In genomic region chr16:15819046-15819445, GRCh38 we compare ENCODE assay signal across 29 cellular contexts. TPM values are rescaled to one million over a fixed set of nuclear protein-coding genes. Genes with fewer than 3 reads are reported as not detected.
"Had no signal": no experiment of that assay in that cellular context is flagged by ENCODE, and none has a peak within 500 bp of the region (broad histone marks: within the 10 kb centered on the region; RNA-seq: fewer than 3 reads in every experiment).

No MANE protein-coding gene starts in this region.

- H3K27me3 Mint-ChIP-seq: activated B cell treated with CpG ODN at 0.5 μM for 24 hours, T-cell had no signal

- H3K27ac Mint-ChIP-seq: activated B cell treated with CpG ODN at 0.5 μM for 24 hours; activated CD4-positive, alpha-beta T cell treated with anti-CD3 and anti-CD28 coated beads, Interleukin-2, amount 10 ng/mL, durations not matched to agents 24 days and 14 days; activated CD8-positive, alpha-beta memory T cell treated with anti-CD3 and anti-CD28 coated beads, Interleukin-2, amount 10 ng/mL, durations not matched to agents 7 days and 5 days; activated naive CD4-positive, alpha-beta T cell treated with anti-CD3 and anti-CD28 coated beads, Interleukin-2, amount 10 ng/mL, durations not matched to agents 7 days and 5 days; activated naive CD8-positive, alpha-beta T cell treated with anti-CD3 and anti-CD28 coated beads for 36 hours; activated T-helper 2 cell treated with anti-CD3 and anti-CD28 coated beads, Interferon-gamma antibody, Interleukin-2, Interleukin-4, amounts not matched to agents 10 μg/mL and 5 μg/mL and 100 μg/mL, durations not matched to agents 14 hours and 24 hours and 36 hours; T-cell had no signal

- ATAC-seq: activated CD8-positive, alpha-beta memory T cell treated with anti-CD3 and anti-CD28 coated beads, Interleukin-2, amount 10 ng/mL, durations not matched to agents 7 days and 5 days; activated T-cell treated with anti-CD3 and anti-CD28 coated beads, Interleukin-2, amount 50 U/mL, for 4 hours; Panc1; Right ventricle myocardium inferior; T-cell had no signal

- H3K4me3 ChIP-seq: SK-N-MC had no signal

- H3K4me3 Mint-ChIP-seq: activated B cell treated with CpG ODN at 0.5 μM for 24 hours; activated CD4-positive, alpha-beta T cell treated with anti-CD3 and anti-CD28 coated beads, Interleukin-2, amount 10 ng/mL, durations not matched to agents 24 days and 14 days; activated CD8-positive, alpha-beta memory T cell treated with anti-CD3 and anti-CD28 coated beads, Interleukin-2, amount 10 ng/mL, durations not matched to agents 7 days and 5 days; activated naive CD4-positive, alpha-beta T cell treated with anti-CD3 and anti-CD28 coated beads, Interleukin-2, amount 10 ng/mL, durations not matched to agents 7 days and 5 days; activated naive CD8-positive, alpha-beta T cell treated with anti-CD3 and anti-CD28 coated beads for 36 hours; activated T-cell treated with anti-CD3 and anti-CD28 coated beads, Interleukin-2, amount 50 U/mL, for 4 hours; T-cell had no signal

- FAIRE-seq: TTC549 had no signal

- H3K4me1 Mint-ChIP-seq: activated B cell treated with CpG ODN at 0.5 μM for 24 hours; activated CD4-positive, alpha-beta T cell treated with anti-CD3 and anti-CD28 coated beads, Interleukin-2, amount 10 ng/mL, durations not matched to agents 24 days and 14 days; activated CD8-positive, alpha-beta memory T cell treated with anti-CD3 and anti-CD28 coated beads, Interleukin-2, amount 10 ng/mL, durations not matched to agents 7 days and 5 days; activated naive CD4-positive, alpha-beta T cell treated with anti-CD3 and anti-CD28 coated beads, Interleukin-2, amount 10 ng/mL, durations not matched to agents 7 days and 5 days; activated naive CD8-positive, alpha-beta T cell treated with anti-CD3 and anti-CD28 coated beads for 36 hours; T-cell had no signal

- H3K27ac ChIP-seq: SK-N-MC had no signal

- DNase-seq: activated B cell treated with CpG ODN at 0.5 μM for 24 hours; activated CD4-positive, alpha-beta T cell treated with anti-CD3 and anti-CD28 coated beads for 1 hour; activated CD4-positive, alpha-beta T cell treated with anti-CD3 and anti-CD28 coated beads, Interleukin-2, amount 10 ng/mL, durations not matched to agents 24 days and 14 days; activated CD4-positive, alpha-beta T cell treated with anti-CD3 and anti-CD28 coated beads, Interleukin-2, amount 50 U/mL, for 48 hours; activated CD8-positive, alpha-beta memory T cell treated with anti-CD3 and anti-CD28 coated beads, Interleukin-2, amount 10 ng/mL, durations not matched to agents 7 days and 5 days; activated gamma-delta T cell treated with Interleukin-2 at 50 U/mL for 16 hours; activated naive CD4-positive, alpha-beta T cell treated with anti-CD3 and anti-CD28 coated beads, Interleukin-2, amount 10 ng/mL, durations not matched to agents 7 days and 5 days; activated naive CD8-positive, alpha-beta T cell treated with anti-CD3 and anti-CD28 coated beads for 36 hours; activated T-cell treated with anti-CD3 and anti-CD28 coated beads, Interleukin-2, amount 50 U/mL, for 4 hours; KG1; NCI-H1048; NCI-H146; NCI-H187 treated with DMSO at 0.1 percent for 48 hours; NCI-H2171 treated with DMSO at 0.1 percent for 48 hours; NCI-H345; NCI-H510A treated with DMSO at 0.1 percent for 48 hours; NCI-H69; NK-92 treated with Interleukin-12 subunit alpha and Interleukin-12 subunit beta, amount 100 ng/mL, for 24 hours; OCI-M1; RPMI8226; T-cell; T-helper 2 cell; T1000 had no signal

RNA-seq across cellular contexts. Expression of gene MYH11, which starts 37.8 kb away (rescaled TPM):
- total RNA-seq: activated CD4-positive, alpha-beta T cell treated with anti-CD3 and anti-CD28 coated beads, Interleukin-2, amount 10 ng/mL, durations not matched to agents 24 days and 14 days; activated naive CD8-positive, alpha-beta T cell treated with anti-CD3 and anti-CD28 coated beads for 36 hours; activated T-helper 2 cell treated with anti-CD3 and anti-CD28 coated beads, Interferon-gamma antibody, Interleukin-2, Interleukin-4, amounts not matched to agents 10 μg/mL and 5 μg/mL and 100 μg/mL, durations not matched to agents 14 hours and 24 hours and 36 hours; M059J had no signal
